8 cellular contexts compared by ENCODE assay signal in genomic region chr4:183118585-183118984, GRCh38. TPM values are rescaled to one million over a fixed set of nuclear protein-coding genes. Genes with fewer than 3 reads are reported as not detected.
DNase-seq lines count a peak whose midpoint lies in the region; ATAC-seq and TF ChIP-seq lines count a peak whose summit lies in the region.

No MANE protein-coding gene starts in this region.

- H3K9me3 ChIP-seq in PC-3 (ENCODE audit: low read length) = no peaks in the 10 kb centered on the region
- H3K9me3 ChIP-seq in BE2C = no peaks in the 10 kb centered on the region

- H3K4me3 ChIP-seq in PC-3 (ENCODE audit: low read length) (no peak overlapping the region), epithelial cell of proximal tubule (ENCODE audit: low read depth, low read length) (no peak overlapping the region), BE2C (ENCODE audit: low read depth, low read length) (no peak overlapping the region)

- no peak overlapping the region for H3K27ac ChIP-seq in PC-3 (ENCODE audit: low read length)

- BruUV-seq in PC-3 (replicated peaks; lab: Mats Ljungman, UMichigan) = no TSS peak

- no peaks in the 10 kb centered on the region for H3K36me3 ChIP-seq in PC-3 (ENCODE audit: low read depth, low read length)
- no peaks in the 10 kb centered on the region for H3K36me3 ChIP-seq in BE2C

- CTCF ChIA-PET in PC-3 (lab: Charles Lee) = no interaction called here

- peak overlapping the region; percentile 42 for H3K4me2 ChIP-seq in PC-3 (ENCODE audit: low read length)

- peak; percentile 71 for ATAC-seq in PC-3

- TF ChIP-seq CTCF in AG09319 (IDR thresholded peaks at IDR 0.05; ENCODE audit: low read depth, low read length) = no peak
- TF ChIP-seq CTCF in PC-3 (conservative IDR thresholded peaks at IDR 0.05; ENCODE audit: low read depth, low read length) = no peak
- no peak for TF ChIP-seq CTCF in epithelial cell of proximal tubule (conservative IDR thresholded peaks at IDR 0.05; ENCODE audit: low read depth, low read length)
- no peak for TF ChIP-seq CTCF in BE2C (IDR thresholded peaks at IDR 0.05; ENCODE audit: low read depth, low read length)

- DNase-seq in AG09319 (ENCODE audit: extremely low read depth, low read depth) = peak; percentile 22
- DNase-seq in PC-3 = peak; percentile 79
- peak; percentile 80 for DNase-seq in epithelial cell of proximal tubule (ENCODE audit: low read depth)
- DNase-seq in myocyte (ENCODE audit: low read depth) = peak; percentile 82
- no peak for DNase-seq in BE2C
- DNase-seq in T-helper 9 cell = no peak
- DNase-seq in erythroblast (lab: John Stamatoyannopoulos, UW) = no peak
- no peak for DNase-seq in ureter (ENCODE audit: low spot score)

- POLR2A ChIA-PET in PC-3 (lab: Charles Lee; ENCODE audit: unreplicated experiment) = interaction anchor here (0.6 kb wide), 1 partner anchor 57 kb away, joined by 7 read pairs; no protein-coding TSS in a partner anchor

- no peak for TF ChIP-seq POLR2A in erythroblast (IDR thresholded peaks at IDR 0.05; ENCODE audit: low read length)

- peaks cover 94% of the 10 kb centered on the region for H3K79me2 ChIP-seq in PC-3 (ENCODE audit: low read length)

- no peak overlapping the region for H2AFZ ChIP-seq in PC-3 (ENCODE audit: low read length)

- intact Hi-C loops in PC-3 (cut with micrococcal nuclease) = no loop called here

- no peaks in the 10 kb centered on the region for H4K20me1 ChIP-seq in PC-3 (ENCODE audit: low read length)

- H3K27me3 ChIP-seq in PC-3 (ENCODE audit: low read length) (no peaks in the 10 kb centered on the region), BE2C (no peaks in the 10 kb centered on the region)

- H3K4me1 ChIP-seq in PC-3 (ENCODE audit: insufficient read depth, low read length) (peaks cover 15% of the 10 kb centered on the region), BE2C (no peaks in the 10 kb centered on the region)

- no peak overlapping the region for H3K9ac ChIP-seq in PC-3 (ENCODE audit: low read length)

- no peaks in the 10 kb centered on the region for H3K9me2 ChIP-seq in PC-3 (replicated peaks; ENCODE audit: low read length)

- no peaks in the 10 kb centered on the region for H3F3A ChIP-seq in PC-3 (ENCODE audit: low read length, unreplicated experiment)

RNA-seq across cellular contexts. Expression of gene WWC2, which starts 19.5 kb away (rescaled TPM):
- total RNA-seq in PC-3 (2014; rRNA removed) = 15.8 and 40.2 TPM in 2 replicates
- 46.2 and 47.1 TPM in 2 replicates for total RNA-seq in epithelial cell of proximal tubule
- total RNA-seq in myocyte = 13.8 and 17.3 TPM in 2 replicates
- polyA plus RNA-seq in myocyte (2012) = 19.8 TPM
- 8.5 TPM for polyA plus RNA-seq in BE2C (2012; ENCODE audit: insufficient read depth, insufficient read length, low read depth)
- 32.2 TPM for total RNA-seq in ureter

Comparison
In these comparisons a context has a peak if more than half of its experiments do, and no peak if none do; other contexts are left out.
1. DNase-seq: peak in AG09319 (single experiment), PC-3 (single experiment), epithelial cell of proximal tubule (single experiment) and myocyte (single experiment); none in BE2C (single experiment), T-helper 9 cell (single experiment), erythroblast (0 of 2) and ureter (single experiment).